Comparison of ENCODE assay signal across 12 cellular contexts in genomic region chr9:22954964-22955363, GRCh38.
DNase-seq lines count a peak whose midpoint lies in the region; TF ChIP-seq lines count a peak whose summit lies in the region.
"Had no signal": no experiment of that assay in that cellular context is flagged by ENCODE, and none has a peak within 500 bp of the region (broad histone marks: within the 10 kb centered on the region; RNA-seq: fewer than 3 reads in every experiment).

No MANE protein-coding gene starts in this region.

- H3K27ac ChIP-seq in C4-2B, result peak overlapping the region; percentile 90
- no peak overlapping the region for H3K27ac ChIP-seq in hepatocyte
- H3K27ac ChIP-seq: BLaER1 had no signal

- H4K20me1 ChIP-seq in hepatocyte (ENCODE audit: insufficient read depth, poor library complexity, severe bottlenecking), result no peaks in the 10 kb centered on the region
- H4K20me1 ChIP-seq: BLaER1 had no signal

- DNase-seq in NCI-H146 treated with DMSO at 0.1 percent for 48 hours (lab: John Stamatoyannopoulos, UW; ENCODE audit: unreplicated experiment) (peak; percentile 49), hepatocyte (ENCODE audit: low spot score) (no peak), H4 (ENCODE audit: low spot score) (no peak), activated gamma-delta T cell (lab: John Stamatoyannopoulos, UW) (no peak), SW 1271 (lab: John Stamatoyannopoulos, UW) (no peak)
- DNase-seq: AML-193; CD4-positive, CD25-positive, alpha-beta regulatory T cell; DMS79; GOT3 had no signal

- H3K36me3 ChIP-seq in hepatocyte (replicated peaks; ENCODE audit: insufficient read depth, low read depth), result no peaks in the 10 kb centered on the region
- H3K36me3 ChIP-seq: BLaER1, HAP-1 had no signal

- no peaks in the 10 kb centered on the region for H3K79me2 ChIP-seq in hepatocyte

- no peaks in the 10 kb centered on the region for H3K9me2 ChIP-seq in hepatocyte (replicated peaks; ENCODE audit: insufficient read depth)

- WGBS in hepatocyte (ENCODE audit: low lambda C conversion rate, missing lambda C conversion rate), result 43% methylated on average over 5 of the region's 5 CpGs

- H3K27me3 ChIP-seq in hepatocyte, result no peaks in the 10 kb centered on the region
- H3K27me3 ChIP-seq: BLaER1 had no signal

- H3K4me1 ChIP-seq in hepatocyte (ENCODE audit: insufficient read depth), result no peaks in the 10 kb centered on the region
- H3K4me1 ChIP-seq: BLaER1 had no signal

- TF ChIP-seq CTCF in C4-2B (conservative IDR thresholded peaks at IDR 0.05) (no peak), hepatocyte (IDR thresholded peaks at IDR 0.05; ENCODE audit: poor library complexity) (no peak)

- no peak overlapping the region for H2AFZ ChIP-seq in hepatocyte

- H3K4me3 ChIP-seq in hepatocyte, result no peak overlapping the region
- H3K4me3 ChIP-seq: BLaER1, HAP-1 had no signal

- no peaks in the 10 kb centered on the region for H3K9me3 ChIP-seq in hepatocyte (ENCODE audit: low read depth)
- H3K9me3 ChIP-seq: BLaER1, HAP-1 had no signal

- peak overlapping the region; percentile 3 for H3K4me2 ChIP-seq in hepatocyte
- H3K4me2 ChIP-seq: BLaER1 had no signal
